ENCODE assay signal across 32 cellular contexts in genomic region chr2:108994250-108994649, GRCh38. TPM values are rescaled to one million over a fixed set of nuclear protein-coding genes. Genes with fewer than 3 reads are reported as not detected.
"Had no signal": no experiment of that assay in that cellular context is flagged by ENCODE, and none has a peak within 500 bp of the region (broad histone marks: within the 10 kb centered on the region; RNA-seq: fewer than 3 reads in every experiment).

No MANE protein-coding gene starts in this region.

- ATAC-seq: naive thymus-derived CD8-positive, alpha-beta T cell; natural killer cell treated with Interleukin-12 subunit alpha and Interleukin-12 subunit beta and Interleukin-15 and Interleukin-18, amount 100 ng/mL, for 72 hours; psoas muscle; right cardiac atrium; sciatic nerve; stimulated activated memory B cell treated with anti-CD40 and anti-IgM and Interleukin-4, amounts not matched to agents 10 μg/mL and 1 μg/mL and 100 μg/mL, for 72 hours; stimulated activated naive CD8-positive, alpha-beta T cell treated with anti-CD3 and anti-CD28 coated beads, Interleukin-15, amount 100 ng/mL, for 72 hours; stimulated activated naive CD8-positive, alpha-beta T cell treated with anti-CD3 and anti-CD28 coated beads, Interleukin-15, Interleukin-2, amounts not matched to agents 100 U/mL and 50 U/mL, for 24 hours; upper lobe of right lung had no signal

- H3K9me3 ChIP-seq: neutrophil, psoas muscle, spleen, suprapubic skin, testis, tibial artery, transverse colon, upper lobe of right lung, uterus had no signal

- H3K27me3 ChIP-seq: testis, transverse colon, uterus had no signal

- H3K36me3 ChIP-seq: neutrophil, spleen, suprapubic skin, tibial artery, transverse colon, upper lobe of right lung, uterus had no signal

- H3K4me1 ChIP-seq: parathyroid adenoma, psoas muscle, spleen, suprapubic skin, testis, tibial artery, upper lobe of right lung, uterus had no signal

- H3K4me3 ChIP-seq: psoas muscle, skin epidermis, smooth muscle cell, spleen, suprapubic skin, testis, tibial artery, transverse colon, upper lobe of right lung, uterus had no signal

- DNase-seq: naive thymus-derived CD8-positive, alpha-beta T cell; nephron progenitor cell; nucleus accumbens; posterior cingulate gyrus; psoas muscle; right cardiac atrium; spleen; stimulated activated CD4-positive, alpha-beta T cell treated with anti-CD3 and anti-CD28 coated beads, Interleukin-12 subunit alpha, Interleukin-12 subunit beta, amount 100 ng/mL, for 4 hours; stimulated activated CD4-positive, alpha-beta T cell treated with anti-CD3 and anti-CD28 coated beads, Interleukin-1b, Interleukin-23, amount 100 ng/mL, for 48 hours; stimulated activated CD4-positive, alpha-beta T cell treated with anti-CD3 and anti-CD28 coated beads, Interleukin-4, amount 100 ng/mL, for 1 hour; stimulated activated CD4-positive, alpha-beta T cell treated with anti-CD3 and anti-CD28 coated beads, Interleukin-4, amount 100 ng/mL, for 4 hours; stimulated activated CD8-positive, alpha-beta memory T cell treated with anti-CD3 and anti-CD28 coated beads, Interleukin-4, amount 100 ng/mL, for 48 hours; stimulated activated naive CD4-positive, alpha-beta T cell; stimulated activated naive CD8-positive, alpha-beta T cell treated with anti-CD3 and anti-CD28 coated beads, Interleukin-15, amount 100 ng/mL, for 72 hours; stimulated activated naive CD8-positive, alpha-beta T cell treated with anti-CD3 and anti-CD28 coated beads, Interleukin-15, Interleukin-2, amounts not matched to agents 100 U/mL and 50 U/mL, for 24 hours; substantia nigra; testis; tibial artery; transverse colon; upper lobe of right lung; uterus had no signal

- H3K27ac ChIP-seq: neutrophil, parathyroid adenoma, psoas muscle, skin epidermis, spleen, suprapubic skin, testis, tibial artery, transverse colon, upper lobe of right lung, uterus had no signal

RNA-seq across cellular contexts. Expression of gene EDAR, which starts 5.2 kb away (rescaled TPM):
- total RNA-seq: natural killer cell treated with Interleukin-12 subunit alpha and Interleukin-12 subunit beta and Interleukin-15 and Interleukin-18, amount 100 ng/mL, for 72 hours; neural crest cell; omental fat pad; osteocyte; psoas muscle had no signal
- polyA plus RNA-seq: right cardiac atrium, smooth muscle cell had no signal
